ENCODE assay signal across 9 cellular contexts in genomic region chr1:234433563-234434285, GRCh38. TPM values are rescaled to one million over a fixed set of nuclear protein-coding genes. Genes with fewer than 3 reads are reported as not detected.
A peak's percentile ranks its signal among the peaks of the same experiment; 100 is the strongest.
DNase-seq lines count a peak whose midpoint lies in the region; ATAC-seq and TF ChIP-seq lines count a peak whose summit lies in the region.
"Had no signal": no experiment of that assay in that cellular context is flagged by ENCODE, and none has a peak within 500 bp of the region (broad histone marks: within the 10 kb centered on the region; RNA-seq: fewer than 3 reads in every experiment).

No MANE protein-coding gene starts in this region.

- H3K4me3 ChIP-seq in foreskin fibroblast (ENCODE audit: low read depth in 1 of 2, low read length in 2 of 2): no peak overlapping the region

- no peak for TF ChIP-seq CTCF in GM20000 (IDR thresholded peaks at IDR 0.05; ENCODE audit: extremely low read depth, missing control alignments)
- TF ChIP-seq CTCF in foreskin fibroblast (IDR thresholded peaks at IDR 0.05; ENCODE audit: low read depth, low read length): no peak

- DNase-seq in Daoy (ENCODE audit: low read depth): peak; percentile 87
- peak; percentile 43 for DNase-seq in GM20000 (ENCODE audit: low spot score)
- peak; percentile 29 for DNase-seq in KBM-7
- DNase-seq in foreskin fibroblast: peak; percentile 46 to 58
- no peak for DNase-seq in NCI-H146 treated with DMSO at 0.1 percent for 48 hours (lab: John Stamatoyannopoulos, UW; ENCODE audit: unreplicated experiment)
- DNase-seq: activated effector memory CD4-positive, alpha-beta T cell treated with Interleukin-2 at 50 U/mL for 16 hours had no signal

- ATAC-seq in GM19467 (IDR thresholded peaks at IDR 0.05; ENCODE audit: unreplicated experiment): no peak
- no peak for ATAC-seq in GM19452 (IDR thresholded peaks at IDR 0.05; ENCODE audit: unreplicated experiment)
- ATAC-seq in HG03196 (IDR thresholded peaks at IDR 0.05; ENCODE audit: unreplicated experiment): no peak

- in situ Hi-C loops in KBM-7 (cut with MboI; ENCODE audit: low pct_unique_long_range_greater_than_20kb, low sequenced_read_pairs): no loop called here

RNA-seq across cellular contexts. Expression of gene TARBP1, which starts 45.3 kb away (rescaled TPM):
- 32.5 and 33.2 TPM in 2 replicates for total RNA-seq in Daoy (2014; rRNA removed; shearing (Covaris generic))
